ENCODE assay signal across 15 cellular contexts in genomic region chr4:188428935-188429334, GRCh38.
A peak's percentile ranks its signal among the peaks of the same experiment; 100 is the strongest.
DNase-seq lines count a peak whose midpoint lies in the region; FAIRE-seq and TF ChIP-seq lines count a peak whose summit lies in the region.
"Had no signal": no experiment of that assay in that cellular context is flagged by ENCODE, and none has a peak within 500 bp of the region (broad histone marks: within the 10 kb centered on the region; RNA-seq: fewer than 3 reads in every experiment).

No MANE protein-coding gene starts in this region.

- peaks cover 20% of the 10 kb centered on the region for H3K4me1 ChIP-seq in Caco-2
- no peaks in the 10 kb centered on the region for H3K4me1 ChIP-seq in kidney (ENCODE audit: control insufficient read depth in 1 of 2, insufficient read depth in 1 of 2, low read depth in 1 of 2, low read length in 2 of 2)
- H3K4me1 ChIP-seq: BE2C, vagina had no signal

- no peaks in the 10 kb centered on the region for H3K9me3 ChIP-seq in Caco-2
- H3K9me3 ChIP-seq in kidney (ENCODE audit: control insufficient read depth in 1 of 2, low read length in 2 of 2), result no peaks in the 10 kb centered on the region
- H3K9me3 ChIP-seq: BE2C, vagina had no signal

- no peak overlapping the region for H3K9ac ChIP-seq in kidney (ENCODE audit: low read length in 2 of 2)

- POLR2A ChIA-PET in Caco-2 (lab: Charles Lee), result no interaction called here

- no TSS peak for BruUV-seq in Caco-2 (replicated peaks; lab: Mats Ljungman, UMichigan)

- in situ Hi-C loops in SK-MEL-5 (cut with HindIII; ENCODE audit: low pct_unique_long_range_greater_than_20kb, low sequenced_read_pairs), result no loop called here

- H3K27ac ChIP-seq in kidney (ENCODE audit: low read depth in 2 of 2, low read length in 2 of 2), result no peak overlapping the region
- H3K27ac ChIP-seq: vagina had no signal

- FAIRE-seq in kidney (lab: Jason Lieb, UNC), result no peak

- CTCF ChIA-PET in Caco-2 (lab: Charles Lee), result no interaction called here

- H3K36me3 Mint-ChIP-seq in Caco-2 (ENCODE audit: insufficient read depth, unreplicated experiment), result peaks cover 1% of the 10 kb centered on the region
- H3K36me3 Mint-ChIP-seq: stimulated activated effector memory CD8-positive, alpha-beta T cell treated with anti-CD3 and anti-CD28 coated beads, Interleukin-12 subunit alpha, Interleukin-12 subunit beta, amount 100 ng/mL, for 72 hours had no signal

- H3K4me1 Mint-ChIP-seq in Caco-2 (ENCODE audit: low read depth, unreplicated experiment), result peaks cover 16% of the 10 kb centered on the region
- H3K4me1 Mint-ChIP-seq: stimulated activated effector memory CD8-positive, alpha-beta T cell treated with anti-CD3 and anti-CD28 coated beads, Interleukin-12 subunit alpha, Interleukin-12 subunit beta, amount 100 ng/mL, for 72 hours had no signal

- no peaks in the 10 kb centered on the region for H3K27me3 ChIP-seq in Caco-2 (replicated peaks; ENCODE audit: control insufficient read depth, insufficient read depth, low read length)
- H3K27me3 ChIP-seq: BE2C, vagina had no signal

- H3K9me3 Mint-ChIP-seq in Caco-2 (ENCODE audit: unreplicated experiment), result peaks cover 23% of the 10 kb centered on the region

- no peak overlapping the region for H3K4me3 Mint-ChIP-seq in Caco-2 (ENCODE audit: unreplicated experiment)
- H3K4me3 Mint-ChIP-seq: stimulated activated effector memory CD8-positive, alpha-beta T cell treated with anti-CD3 and anti-CD28 coated beads, Interleukin-12 subunit alpha, Interleukin-12 subunit beta, amount 100 ng/mL, for 72 hours had no signal

- intact Hi-C loops in Caco-2 (cut with micrococcal nuclease; ENCODE audit: unreplicated experiment) (no loop called here), kidney (cut with DNase I) (no loop called here)

- H3K4me3 ChIP-seq in Caco-2 (ENCODE audit: low read depth, low read length), result no peak overlapping the region
- H3K4me3 ChIP-seq in kidney (ENCODE audit: low read length in 2 of 2), result no peak overlapping the region
- H3K4me3 ChIP-seq: vagina had no signal

- no peak overlapping the region for H3K27ac Mint-ChIP-seq in Caco-2 (ENCODE audit: unreplicated experiment)
- H3K27ac Mint-ChIP-seq: stimulated activated effector memory CD8-positive, alpha-beta T cell treated with anti-CD3 and anti-CD28 coated beads, Interleukin-12 subunit alpha, Interleukin-12 subunit beta, amount 100 ng/mL, for 72 hours had no signal

- TF ChIP-seq CTCF in Caco-2 (IDR thresholded peaks at IDR 0.05; ENCODE audit: insufficient read depth in 1 of 2, low read depth in 1 of 2, low read length in 1 of 2, severe bottlenecking in 1 of 2, unreplicated experiment in 1 of 2) (no peak), kidney (IDR thresholded peaks at IDR 0.05; ENCODE audit: borderline replicate concordance, extremely low read depth, insufficient read depth) (no peak)

- DNase-seq in Caco-2 (peak; percentile 42 to 60), NCI-H1092 (lab: John Stamatoyannopoulos, UW) (peak; percentile 64), SK-MEL-5 (ENCODE audit: low read depth, low spot score) (peak; percentile 94), iPS-NIHi11 (ENCODE audit: low spot score) (peak; percentile 38), nucleus accumbens (lab: John Stamatoyannopoulos, UW) (no peak), kidney (no peak), AG08395 (ENCODE audit: low spot score) (no peak)
- DNase-seq in activated CD4-positive, alpha-beta T cell treated with anti-CD3 and anti-CD28 coated beads, Interleukin-2, amount 50 U/mL, for 48 hours, result no peak
- DNase-seq: activated naive CD4-positive, alpha-beta T cell treated with anti-CD3 and anti-CD28 coated beads, Interleukin-2, amount 50 U/mL, for 16 hours; BE2C; cerebellar nuclear complex; NCI-H2227 treated with DMSO at 0.1 percent for 48 hours; stimulated activated CD4-positive, alpha-beta T cell treated with anti-CD3 and anti-CD28 coated beads, Interleukin-4, amount 100 ng/mL, for 1 hour had no signal

- no peaks in the 10 kb centered on the region for H3K27me3 Mint-ChIP-seq in Caco-2 (ENCODE audit: insufficient read depth, unreplicated experiment)

- H3K36me3 ChIP-seq in Caco-2 (ENCODE audit: control insufficient read depth, insufficient read depth, low read length) (no peaks in the 10 kb centered on the region), kidney (ENCODE audit: control insufficient read depth in 1 of 2, insufficient read depth in 2 of 2, low read length in 2 of 2) (no peaks in the 10 kb centered on the region)
- H3K36me3 ChIP-seq: BE2C, vagina had no signal

Comparison
In these comparisons a context has a peak if more than half of its experiments do, and no peak if none do; other contexts are left out.
1. DNase-seq: peak in Caco-2 (2 of 2), NCI-H1092 (single experiment), SK-MEL-5 (single experiment) and iPS-NIHi11 (single experiment); none in activated CD4-positive, alpha-beta T cell treated with anti-CD3 and anti-CD28 coated beads, Interleukin-2, amount 50 U/mL, for 48 hours (0 of 2), nucleus accumbens (0 of 56), kidney (single experiment) and AG08395 (single experiment).